ENCODE assay signal across 14 cellular contexts in the genomic region with DNA sequence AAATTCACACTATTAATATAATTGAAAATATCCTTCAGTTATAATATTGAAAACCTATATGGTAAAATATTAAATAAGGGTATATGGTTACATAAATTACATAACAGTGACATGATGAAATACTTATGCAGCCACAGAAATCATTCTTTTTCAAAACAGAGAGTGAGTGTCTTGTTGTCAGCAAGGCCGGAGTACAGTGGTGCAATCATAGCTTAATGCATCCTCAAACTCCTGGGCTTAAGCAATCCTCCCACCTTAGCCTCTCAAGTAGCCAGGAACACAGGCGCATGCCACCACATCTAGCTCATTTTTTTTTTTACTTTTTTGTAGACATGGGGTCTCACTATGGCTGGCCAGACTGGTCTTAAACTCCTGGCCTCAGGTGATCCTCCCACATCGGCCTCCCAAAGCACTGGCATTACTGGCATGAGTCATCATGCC. TPM values are rescaled to one million over a fixed set of nuclear protein-coding genes. Genes with fewer than 3 reads are reported as not detected.
DNase-seq lines count a peak whose midpoint lies in the region; ATAC-seq and TF ChIP-seq lines count a peak whose summit lies in the region.
"Had no signal": no experiment of that assay in that cellular context is flagged by ENCODE, and none has a peak within 500 bp of the region (broad histone marks: within the 10 kb centered on the region; RNA-seq: fewer than 3 reads in every experiment).

No MANE protein-coding gene starts in this region.

- no peak overlapping the region for H3K4me3 Mint-ChIP-seq in CD4-positive, alpha-beta T cell
- H3K4me3 Mint-ChIP-seq in GM23338 = no peak overlapping the region
- H3K4me3 Mint-ChIP-seq in activated naive CD8-positive, alpha-beta T cell treated with anti-CD3 and anti-CD28 coated beads for 36 hours = no peak overlapping the region
- H3K4me3 Mint-ChIP-seq: activated B cell treated with CpG ODN at 0.5 μM for 24 hours, neural crest cell had no signal

- H3K4me3 ChIP-seq in GM23338 (no peak overlapping the region), lower lobe of right lung (no peak overlapping the region)
- H3K4me3 ChIP-seq: ascending aorta, left lung had no signal

- H3K27ac Mint-ChIP-seq in CD4-positive, alpha-beta T cell = peak overlapping the region; percentile 47
- peak overlapping the region; percentile 32; the same call in 1 of the 2 replicates for H3K27ac Mint-ChIP-seq in GM23338
- peak overlapping the region; percentile 29 for H3K27ac Mint-ChIP-seq in activated naive CD8-positive, alpha-beta T cell treated with anti-CD3 and anti-CD28 coated beads for 36 hours
- H3K27ac Mint-ChIP-seq: activated B cell treated with CpG ODN at 0.5 μM for 24 hours had no signal

- POLR2A ChIA-PET in CD4-positive, alpha-beta T cell (lab: Charles Lee) = interaction anchor here (0.6 to 1.2 kb wide), 2 partner anchors 14 to 43 kb away, joined by 3 to 4 read pairs; no protein-coding TSS in a partner anchor

- H3F3A ChIP-seq in GM23338 (replicated peaks; ENCODE audit: low read depth) = no peaks in the 10 kb centered on the region

- intact Hi-C loops in CD4-positive, alpha-beta T cell (cut with DNase I, micrococcal nuclease) = no loop called here
- intact Hi-C loops in lower lobe of right lung (cut with DNase I) = no loop called here

- no peaks in the 10 kb centered on the region for H3K4me1 ChIP-seq in GM23338 (ENCODE audit: insufficient read depth)
- no peaks in the 10 kb centered on the region for H3K4me1 ChIP-seq in foreskin keratinocyte
- H3K4me1 ChIP-seq in lower lobe of right lung = peaks cover 7% of the 10 kb centered on the region

- H3K9me3 ChIP-seq in CD4-positive, alpha-beta T cell (ENCODE audit: control insufficient read depth, low read length) = no peaks in the 10 kb centered on the region
- no peaks in the 10 kb centered on the region for H3K9me3 ChIP-seq in lower lobe of right lung
- H3K9me3 ChIP-seq: ascending aorta, left lung, SK-N-SH had no signal

- H3K36me3 ChIP-seq in GM23338 (ENCODE audit: insufficient read depth) (peaks cover 47% of the 10 kb centered on the region), lower lobe of right lung (peaks cover 93% of the 10 kb centered on the region)

- H4K20me1 ChIP-seq in GM23338 (replicated peaks; ENCODE audit: insufficient read depth) = peaks cover 16% of the 10 kb centered on the region

- no peak for TF ChIP-seq CTCF in CD4-positive, alpha-beta T cell (IDR thresholded peaks at IDR 0.05)
- TF ChIP-seq CTCF in GM23338 (conservative IDR thresholded peaks at IDR 0.05; ENCODE audit: low read depth in 2 of 2) (no peak), foreskin keratinocyte (conservative IDR thresholded peaks at IDR 0.05) (no peak), lower lobe of right lung (IDR thresholded peaks at IDR 0.05) (no peak)

- CTCF ChIA-PET in CD4-positive, alpha-beta T cell (lab: Charles Lee) = interaction anchor here (1.0 kb wide), 1 partner anchor 12 kb away, joined by 3 read pairs; no protein-coding TSS in a partner anchor

- H3K9me3 Mint-ChIP-seq in CD4-positive, alpha-beta T cell = no peaks in the 10 kb centered on the region
- H3K9me3 Mint-ChIP-seq in GM23338 = no peaks in the 10 kb centered on the region
- no peaks in the 10 kb centered on the region for H3K9me3 Mint-ChIP-seq in activated naive CD8-positive, alpha-beta T cell treated with anti-CD3 and anti-CD28 coated beads for 36 hours
- H3K9me3 Mint-ChIP-seq: activated B cell treated with CpG ODN at 0.5 μM for 24 hours had no signal

- H3K27me3 ChIP-seq in CD4-positive, alpha-beta T cell (ENCODE audit: control insufficient read depth, insufficient read depth, low read length) = no peaks in the 10 kb centered on the region
- H3K27me3 ChIP-seq in GM23338 (ENCODE audit: insufficient read depth) = no peaks in the 10 kb centered on the region
- H3K27me3 ChIP-seq in foreskin keratinocyte = no peaks in the 10 kb centered on the region
- H3K27me3 ChIP-seq in lower lobe of right lung (ENCODE audit: low read depth) = no peaks in the 10 kb centered on the region
- H3K27me3 ChIP-seq: ascending aorta, left lung had no signal

- ATAC-seq in CD4-positive, alpha-beta T cell (ENCODE audit: poor library complexity) = no peak
- ATAC-seq in GM23338 (no peak), foreskin keratinocyte (peak; percentile 10), GM21423 (IDR thresholded peaks at IDR 0.05; ENCODE audit: unreplicated experiment) (no peak), lower lobe of right lung (no peak)
- ATAC-seq: left lung had no signal

- DNase-seq in CD4-positive, alpha-beta T cell = no peak
- DNase-seq in GM23338 (ENCODE audit: low spot score) (no peak), foreskin keratinocyte (peak in 1 of 2 donors; percentile 8), lower lobe of right lung (no peak), NCI-H1105 (lab: John Stamatoyannopoulos, UW) (no peak)
- DNase-seq in activated naive CD8-positive, alpha-beta T cell treated with anti-CD3 and anti-CD28 coated beads for 36 hours = no peak
- DNase-seq: activated B cell treated with CpG ODN at 0.5 μM for 24 hours, head of caudate nucleus, left lung, SK-N-SH, substantia nigra had no signal

- H3K36me3 Mint-ChIP-seq in CD4-positive, alpha-beta T cell (ENCODE audit: low read depth) = peaks cover 94% of the 10 kb centered on the region
- peaks cover 90% of the 10 kb centered on the region for H3K36me3 Mint-ChIP-seq in GM23338 (ENCODE audit: low read depth)
- peaks cover 65% of the 10 kb centered on the region for H3K36me3 Mint-ChIP-seq in activated naive CD8-positive, alpha-beta T cell treated with anti-CD3 and anti-CD28 coated beads for 36 hours

- H3K9me2 ChIP-seq in GM23338 (ENCODE audit: insufficient read depth) = no peaks in the 10 kb centered on the region

- no peaks in the 10 kb centered on the region for H3K27me3 Mint-ChIP-seq in CD4-positive, alpha-beta T cell
- H3K27me3 Mint-ChIP-seq in GM23338 (ENCODE audit: insufficient read depth, low read depth, poor library complexity) = peaks cover 2% of the 10 kb centered on the region
- no peaks in the 10 kb centered on the region for H3K27me3 Mint-ChIP-seq in activated naive CD8-positive, alpha-beta T cell treated with anti-CD3 and anti-CD28 coated beads for 36 hours
- H3K27me3 Mint-ChIP-seq: activated B cell treated with CpG ODN at 0.5 μM for 24 hours had no signal

- no peak overlapping the region for H3K4me2 ChIP-seq in GM23338
- H3K4me2 ChIP-seq: SK-N-SH had no signal

- no peak overlapping the region for H2AFZ ChIP-seq in GM23338

- peaks cover 41% of the 10 kb centered on the region for H3K79me2 ChIP-seq in GM23338 (replicated peaks; ENCODE audit: insufficient read depth)

- no peak overlapping the region for H3K27ac ChIP-seq in CD4-positive, alpha-beta T cell (ENCODE audit: low read depth, low read length)
- H3K27ac ChIP-seq in GM23338 (ENCODE audit: low read depth) (no peak overlapping the region), foreskin keratinocyte (no peak overlapping the region), lower lobe of right lung (no peak overlapping the region)
- H3K27ac ChIP-seq: ascending aorta had no signal

- H3K4me1 Mint-ChIP-seq in CD4-positive, alpha-beta T cell (ENCODE audit: low read depth) = peaks cover 37% of the 10 kb centered on the region
- H3K4me1 Mint-ChIP-seq in GM23338 = no peaks in the 10 kb centered on the region; the same call in 2 of the 3 replicates
- peaks cover 18% of the 10 kb centered on the region for H3K4me1 Mint-ChIP-seq in activated naive CD8-positive, alpha-beta T cell treated with anti-CD3 and anti-CD28 coated beads for 36 hours
- H3K4me1 Mint-ChIP-seq: activated B cell treated with CpG ODN at 0.5 μM for 24 hours, neural crest cell had no signal

RNA-seq across cellular contexts. Expression of gene FAM8A1, which starts 40.4 kb away (rescaled TPM):
- 10 to 100 TPM; 31.4 to 31.9 TPM for total RNA-seq in CD4-positive, alpha-beta T cell
- 12.1 and 15.6 TPM in 2 replicates for total RNA-seq in GM23338 (2014; rRNA removed; shearing (Covaris generic))
- 3.7 and 4.0 TPM in 2 replicates for polyA plus RNA-seq in GM23338 (2016; fragmentation: Nextera tagmentation; extraction: Ambion mirVana)
- 1 to 10 TPM; 3.8 to 4.0 TPM for total RNA-seq in activated naive CD8-positive, alpha-beta T cell treated with anti-CD3 and anti-CD28 coated beads for 36 hours
- 7.9 and 8.7 TPM in 2 replicates for total RNA-seq in foreskin keratinocyte
- polyA plus RNA-seq in foreskin keratinocyte = 3.1 and 3.5 TPM in 2 replicates
- 29.8 TPM for total RNA-seq in lower lobe of right lung
